Comparison of ENCODE assay signal across 32 cellular contexts in the genomic region with DNA sequence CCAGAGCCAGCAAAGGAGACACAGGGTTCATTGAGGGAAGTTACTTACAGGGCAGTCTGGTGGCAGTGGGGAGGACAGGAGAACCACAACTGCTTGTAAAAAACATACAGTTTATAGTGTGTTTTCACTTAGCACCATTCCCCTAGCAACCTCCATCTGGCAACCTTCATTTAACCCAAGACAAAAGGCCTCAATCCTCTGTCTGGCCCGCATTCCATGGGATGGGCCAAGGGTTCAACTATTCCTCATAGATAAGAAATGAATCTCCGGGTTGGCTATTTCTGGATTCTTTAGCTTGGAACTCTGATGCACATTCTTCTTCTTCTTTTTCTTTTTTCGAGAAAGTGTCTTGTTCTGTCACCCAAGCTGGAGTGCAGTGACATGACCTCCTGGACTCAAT.
"Had no signal": no experiment of that assay in that cellular context is flagged by ENCODE, and none has a peak within 500 bp of the region (broad histone marks: within the 10 kb centered on the region; RNA-seq: fewer than 3 reads in every experiment).

No MANE protein-coding gene starts in this region.

- H3K9me3 Mint-ChIP-seq: activated CD4-positive, alpha-beta memory T cell treated with anti-CD3 and anti-CD28 coated beads for 36 hours; activated CD4-positive, alpha-beta T cell treated with anti-CD3 and anti-CD28 coated beads, Interleukin-2, amount 10 ng/mL, durations not matched to agents 7 days and 5 days; activated naive CD4-positive, alpha-beta T cell treated with anti-CD3 and anti-CD28 coated beads, Interleukin-2, amount 10 ng/mL, durations not matched to agents 7 days and 5 days; activated naive CD8-positive, alpha-beta T cell treated with anti-CD3 and anti-CD28 coated beads, Interleukin-2, amount 50 U/mL, for 24 hours; activated T-cell treated with anti-CD3 and anti-CD28 coated beads, Interleukin-2, amount 50 U/mL, for 4 hours; T-helper 1 cell treated with Interleukin-12 subunit alpha and Interleukin-12 subunit beta and Interleukin-4 antibody, amounts not matched to agents 30 μg/mL and 1 μg/mL, for 36 hours had no signal

- DNase-seq: activated CD4-positive, alpha-beta memory T cell treated with anti-CD3 and anti-CD28 coated beads for 36 hours; activated CD4-positive, alpha-beta T cell treated with anti-CD3 and anti-CD28 coated beads for 36 hours; activated CD4-positive, alpha-beta T cell treated with anti-CD3 and anti-CD28 coated beads, Interleukin-2, amount 10 ng/mL, durations not matched to agents 7 days and 5 days; activated CD8-positive, alpha-beta memory T cell treated with anti-CD3 and anti-CD28 coated beads, Interleukin-2, amount 50 U/mL, for 4 hours; activated effector memory CD4-positive, alpha-beta T cell treated with Interleukin-2 at 50 U/mL for 16 hours; activated naive CD4-positive, alpha-beta T cell treated with anti-CD3 and anti-CD28 coated beads, Interleukin-2, amount 10 ng/mL, durations not matched to agents 7 days and 5 days; activated naive CD8-positive, alpha-beta T cell treated with anti-CD3 and anti-CD28 coated beads, Interleukin-2, amount 50 U/mL, for 24 hours; activated T-cell treated with anti-CD3 and anti-CD28 coated beads for 4 hours; activated T-cell treated with anti-CD3 and anti-CD28 coated beads, Interleukin-2, amount 50 U/mL, for 4 hours; amniotic stem cell; aorta; cerebellar nuclear complex; Kasumi-1; KG1; MM.1S; NCI-H1048; NCI-H1436 treated with DMSO at 0.1 percent for 48 hours; NCI-H1694 treated with DMSO at 0.1 percent for 48 hours; NCI-H2029; NCI-H345; NCI-H524 treated with DMSO at 0.1 percent for 48 hours; PC-3; Peyer's patch; RPMI8226; SHP77 treated with DMSO at 0.1 percent for 48 hours; SK-N-SH had no signal

- H3K4me3 Mint-ChIP-seq: activated CD4-positive, alpha-beta memory T cell treated with anti-CD3 and anti-CD28 coated beads for 36 hours; activated CD4-positive, alpha-beta T cell treated with anti-CD3 and anti-CD28 coated beads for 36 hours; activated CD4-positive, alpha-beta T cell treated with anti-CD3 and anti-CD28 coated beads, Interleukin-2, amount 10 ng/mL, durations not matched to agents 7 days and 5 days; activated naive CD4-positive, alpha-beta T cell treated with anti-CD3 and anti-CD28 coated beads, Interleukin-2, amount 10 ng/mL, durations not matched to agents 7 days and 5 days; activated naive CD8-positive, alpha-beta T cell; activated naive CD8-positive, alpha-beta T cell treated with anti-CD3 and anti-CD28 coated beads, Interleukin-2, amount 50 U/mL, for 24 hours; activated T-cell treated with anti-CD3 and anti-CD28 coated beads, Interleukin-2, amount 50 U/mL, for 4 hours; T-helper 1 cell treated with Interleukin-12 subunit alpha and Interleukin-12 subunit beta and Interleukin-4 antibody, amounts not matched to agents 30 μg/mL and 1 μg/mL, for 36 hours; T-helper 2 cell treated with Interferon-gamma antibody and Interleukin-4, amounts not matched to agents 5 μg/mL and 100 μg/mL, for 36 hours; WTC11 had no signal

- H3K4me1 Mint-ChIP-seq: activated CD4-positive, alpha-beta T cell treated with anti-CD3 and anti-CD28 coated beads for 36 hours; activated CD4-positive, alpha-beta T cell treated with anti-CD3 and anti-CD28 coated beads, Interleukin-2, amount 10 ng/mL, durations not matched to agents 7 days and 5 days; activated naive CD4-positive, alpha-beta T cell treated with anti-CD3 and anti-CD28 coated beads, Interleukin-2, amount 10 ng/mL, durations not matched to agents 7 days and 5 days; activated naive CD8-positive, alpha-beta T cell treated with anti-CD3 and anti-CD28 coated beads, Interleukin-2, amount 50 U/mL, for 24 hours; WTC11 had no signal

- H3K4me3 ChIP-seq: breast epithelium, Peyer's patch, SJSA1 had no signal

- H3K27ac Mint-ChIP-seq: activated CD4-positive, alpha-beta memory T cell treated with anti-CD3 and anti-CD28 coated beads for 36 hours; activated CD4-positive, alpha-beta T cell treated with anti-CD3 and anti-CD28 coated beads for 36 hours; activated CD4-positive, alpha-beta T cell treated with anti-CD3 and anti-CD28 coated beads, Interleukin-2, amount 10 ng/mL, durations not matched to agents 7 days and 5 days; activated naive CD4-positive, alpha-beta T cell treated with anti-CD3 and anti-CD28 coated beads, Interleukin-2, amount 10 ng/mL, durations not matched to agents 7 days and 5 days; activated naive CD8-positive, alpha-beta T cell; activated naive CD8-positive, alpha-beta T cell treated with anti-CD3 and anti-CD28 coated beads, Interleukin-2, amount 50 U/mL, for 24 hours; T-helper 1 cell treated with Interleukin-12 subunit alpha and Interleukin-12 subunit beta and Interleukin-4 antibody, amounts not matched to agents 30 μg/mL and 1 μg/mL, for 36 hours; T-helper 2 cell treated with Interferon-gamma antibody and Interleukin-4, amounts not matched to agents 5 μg/mL and 100 μg/mL, for 36 hours; WTC11 had no signal

- H3K36me3 Mint-ChIP-seq: activated CD4-positive, alpha-beta memory T cell treated with anti-CD3 and anti-CD28 coated beads for 36 hours; activated naive CD8-positive, alpha-beta T cell; WTC11 had no signal

- H3K27me3 Mint-ChIP-seq: activated CD4-positive, alpha-beta memory T cell treated with anti-CD3 and anti-CD28 coated beads for 36 hours; activated CD4-positive, alpha-beta T cell treated with anti-CD3 and anti-CD28 coated beads for 36 hours; activated CD4-positive, alpha-beta T cell treated with anti-CD3 and anti-CD28 coated beads, Interleukin-2, amount 10 ng/mL, durations not matched to agents 7 days and 5 days; activated naive CD4-positive, alpha-beta T cell treated with anti-CD3 and anti-CD28 coated beads, Interleukin-2, amount 10 ng/mL, durations not matched to agents 7 days and 5 days; activated naive CD8-positive, alpha-beta T cell; activated naive CD8-positive, alpha-beta T cell treated with anti-CD3 and anti-CD28 coated beads, Interleukin-2, amount 50 U/mL, for 24 hours had no signal
